Comparison of ENCODE assay signal across 1 cellular context in genomic region chr5:103523319-103523718, GRCh38.
TF ChIP-seq lines count a peak whose summit lies in the region.

No MANE protein-coding gene starts in this region.

TF ChIP-seq in K562, 482 proteins besides CTCF, POLR2A, EP300 and RAD21:
- TF ChIP-seq NR2C2 (CRISPR knock-in tag; IDR thresholded peaks at IDR 0.05) (no peak), NR2C2 (tag; IDR thresholded peaks at IDR 0.05) (peak; percentile 81), ZNF830 (CRISPR knock-in tag; IDR thresholded peaks at IDR 0.05) (no peak), RAD51 (IDR thresholded peaks at IDR 0.05; ENCODE audit: borderline replicate concordance, low read depth) (no peak), SMAD2 (IDR thresholded peaks at IDR 0.05; ENCODE audit: low read depth, low read length) (no peak), KLF6 (CRISPR knock-in tag; IDR thresholded peaks at IDR 0.05; ENCODE audit: borderline replicate concordance) (no peak), DACH1 (IDR thresholded peaks at IDR 0.05; ENCODE audit: partially characterized antibody) (no peak), NFE2 (IDR thresholded peaks at IDR 0.05; ENCODE audit: low read depth) (0 out of 2 replicates have a peak, but pooled peaks have one; percentile 4), JUND (IDR thresholded peaks at IDR 0.05; ENCODE audit: borderline replicate concordance, low read depth, low read length) (no peak), JUND (tag; IDR thresholded peaks at IDR 0.05; ENCODE audit: borderline replicate concordance, low read depth, low read length) (peak; percentile 34; the same call in 1 of the 3 replicates), DMBX1 (CRISPR knock-in tag; IDR thresholded peaks at IDR 0.05; ENCODE audit: borderline replicate concordance) (no peak), FOXP1 (CRISPR knock-in tag; IDR thresholded peaks at IDR 0.05) (no peak), CBFA2T2 (conservative IDR thresholded peaks at IDR 0.05) (no peak), NR2C1 (IDR thresholded peaks at IDR 0.05) (peak; percentile 48; the same call in 1 of the 2 replicates), NR2C1 (tag; IDR thresholded peaks at IDR 0.05) (peak; percentile 86), TBL1XR1 (IDR thresholded peaks at IDR 0.05; ENCODE audit: low read length in 2 of 2) (no peak), RCOR1 (IDR thresholded peaks at IDR 0.05; ENCODE audit: borderline replicate concordance in 1 of 2, low read depth in 2 of 2, low read length in 2 of 2) (0 out of 4 replicates have a peak, but pooled peaks of 1 of the 2 experiments have one; percentile 19)
- TF ChIP-seq, protein P1, sequence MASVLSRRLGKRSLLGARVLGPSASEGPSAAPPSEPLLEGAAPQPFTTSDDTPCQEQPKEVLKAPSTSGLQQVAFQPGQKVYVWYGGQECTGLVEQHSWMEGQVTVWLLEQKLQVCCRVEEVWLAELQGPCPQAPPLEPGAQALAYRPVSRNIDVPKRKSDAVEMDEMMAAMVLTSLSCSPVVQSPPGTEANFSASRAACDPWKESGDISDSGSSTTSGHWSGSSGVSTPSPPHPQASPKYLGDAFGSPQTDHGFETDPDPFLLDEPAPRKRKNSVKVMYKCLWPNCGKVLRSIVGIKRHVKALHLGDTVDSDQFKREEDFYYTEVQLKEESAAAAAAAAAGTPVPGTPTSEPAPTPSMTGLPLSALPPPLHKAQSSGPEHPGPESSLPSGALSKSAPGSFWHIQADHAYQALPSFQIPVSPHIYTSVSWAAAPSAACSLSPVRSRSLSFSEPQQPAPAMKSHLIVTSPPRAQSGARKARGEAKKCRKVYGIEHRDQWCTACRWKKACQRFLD (CRISPR knock-in tag; IDR thresholded peaks at IDR 0.05) = no peak
